ENCODE assay signal across 14 cellular contexts in genomic region chr3:14564741-14565140, GRCh38. TPM values are rescaled to one million over a fixed set of nuclear protein-coding genes. Genes with fewer than 3 reads are reported as not detected.
"Had no signal": no experiment of that assay in that cellular context is flagged by ENCODE, and none has a peak within 500 bp of the region (broad histone marks: within the 10 kb centered on the region; RNA-seq: fewer than 3 reads in every experiment).

No MANE protein-coding gene starts in this region.

- H3K9me3 Mint-ChIP-seq: activated CD4-positive, alpha-beta memory T cell treated with anti-CD3 and anti-CD28 coated beads, Interleukin-2, amount 10 ng/mL, durations not matched to agents 7 days and 5 days; nephron progenitor cell had no signal

- H3K4me3 ChIP-seq: thyroid gland, uterus had no signal

- DNase-seq: activated CD4-positive, alpha-beta memory T cell treated with anti-CD3 and anti-CD28 coated beads, Interleukin-2, amount 10 ng/mL, durations not matched to agents 7 days and 5 days; activated CD4-positive, alpha-beta T cell treated with anti-CD3 and anti-CD28 coated beads for 1 hour; activated gamma-delta T cell; activated T-cell treated with anti-CD3 and anti-CD28 coated beads, Interleukin-2, amount 50 U/mL, for 48 hours; dermis blood vessel endothelial cell; nephron progenitor cell; stimulated activated CD4-positive, alpha-beta T cell treated with anti-CD3 and anti-CD28 coated beads, Interleukin-4, amount 100 ng/mL, for 4 hours; thyroid gland; uterus had no signal

- H3K27ac Mint-ChIP-seq: activated CD4-positive, alpha-beta memory T cell treated with anti-CD3 and anti-CD28 coated beads, Interleukin-2, amount 10 ng/mL, durations not matched to agents 7 days and 5 days; activated naive CD8-positive, alpha-beta T cell; nephron progenitor cell had no signal

- H3K4me1 ChIP-seq: thyroid gland, uterus had no signal

- H3K36me3 ChIP-seq: thyroid gland, uterus had no signal

- H3K9me3 ChIP-seq: thyroid gland, uterus had no signal

- H3K27ac ChIP-seq: thyroid gland, uterus had no signal

- H3K4me3 Mint-ChIP-seq: activated CD4-positive, alpha-beta memory T cell treated with anti-CD3 and anti-CD28 coated beads, Interleukin-2, amount 10 ng/mL, durations not matched to agents 7 days and 5 days; activated naive CD8-positive, alpha-beta T cell; brain; nephron progenitor cell had no signal

- H3K36me3 Mint-ChIP-seq: activated naive CD8-positive, alpha-beta T cell; brain had no signal

- ATAC-seq: left lobe of liver had no signal

- H3K27me3 ChIP-seq: thyroid gland, uterus had no signal

- FAIRE-seq: islet of Langerhans had no signal

RNA-seq across cellular contexts. Expression of gene GRIP2, which starts 24.6 kb away (rescaled TPM):
- total RNA-seq: T-helper 2 cell treated with Interferon-gamma antibody and Interleukin-4, amounts not matched to agents 100 ng/mL and 5 ng/mL, for 36 hours had no signal
